10 cellular contexts compared by ENCODE assay signal in genomic region chr5:79878721-79879336, GRCh38.
DNase-seq lines count a peak whose midpoint lies in the region; ATAC-seq lines count a peak whose summit lies in the region.
"Had no signal": no experiment of that assay in that cellular context is flagged by ENCODE, and none has a peak within 500 bp of the region (broad histone marks: within the 10 kb centered on the region; RNA-seq: fewer than 3 reads in every experiment).

No MANE protein-coding gene starts in this region.

- peak; percentile 49 for ATAC-seq in activated CD8-positive, alpha-beta memory T cell treated with anti-CD3 and anti-CD28 coated beads, Interleukin-2, amount 10 ng/mL, durations not matched to agents 7 days and 5 days
- ATAC-seq in GM19351 (IDR thresholded peaks at IDR 0.05; ENCODE audit: unreplicated experiment): no peak

- DNase-seq in CD4-positive, alpha-beta memory T cell: peak in 3 of 5 donors; percentile 1 to 7 (median 7)
- DNase-seq in HuH-7.5 (ENCODE audit: low spot score) (peak; percentile 49), kidney tubule cell (ENCODE audit: low spot score) (peak; percentile 16), putamen (ENCODE audit: low spot score) (no peak), NK-92 (lab: John Stamatoyannopoulos, UW; ENCODE audit: unreplicated experiment) (no peak), NCI-H146 treated with DMSO at 0.1 percent for 48 hours (lab: John Stamatoyannopoulos, UW; ENCODE audit: unreplicated experiment) (no peak)
- DNase-seq in activated CD8-positive, alpha-beta memory T cell treated with anti-CD3 and anti-CD28 coated beads, Interleukin-2, amount 10 ng/mL, durations not matched to agents 7 days and 5 days: peak; percentile 55

- no peaks in the 10 kb centered on the region for H3K27me3 ChIP-seq in CD4-positive, alpha-beta memory T cell (ENCODE audit: insufficient read depth, low read length)

- H3K36me3 ChIP-seq in CD4-positive, alpha-beta memory T cell (ENCODE audit: insufficient read depth, low read length): no peaks in the 10 kb centered on the region
- H3K36me3 ChIP-seq: HAP-1, neutrophil had no signal

- no peaks in the 10 kb centered on the region for H3K9me3 ChIP-seq in CD4-positive, alpha-beta memory T cell (ENCODE audit: control insufficient read depth in 1 of 2, low read length in 2 of 2)
- H3K9me3 ChIP-seq: HAP-1, neutrophil had no signal

- H3K27ac ChIP-seq in CD4-positive, alpha-beta memory T cell (ENCODE audit: low read depth, low read length): no peak overlapping the region
- H3K27ac ChIP-seq: neutrophil had no signal

- no peaks in the 10 kb centered on the region for H3K4me1 Mint-ChIP-seq in CD4-positive, alpha-beta memory T cell
- peaks cover 2% of the 10 kb centered on the region for H3K4me1 Mint-ChIP-seq in activated CD8-positive, alpha-beta memory T cell treated with anti-CD3 and anti-CD28 coated beads, Interleukin-2, amount 10 ng/mL, durations not matched to agents 7 days and 5 days

- peaks cover 0 to 2% (median 0%) of the 10 kb centered on the region in 8 donors for H3K9me3 Mint-ChIP-seq in CD4-positive, alpha-beta memory T cell
- no peaks in the 10 kb centered on the region for H3K9me3 Mint-ChIP-seq in activated CD8-positive, alpha-beta memory T cell treated with anti-CD3 and anti-CD28 coated beads, Interleukin-2, amount 10 ng/mL, durations not matched to agents 7 days and 5 days (ENCODE audit: low read depth)

- peaks cover 0 to 2% of the 10 kb centered on the region in 2 donors for H3K27me3 Mint-ChIP-seq in CD4-positive, alpha-beta memory T cell
- peaks cover 9% of the 10 kb centered on the region for H3K27me3 Mint-ChIP-seq in activated CD8-positive, alpha-beta memory T cell treated with anti-CD3 and anti-CD28 coated beads, Interleukin-2, amount 10 ng/mL, durations not matched to agents 7 days and 5 days

- POLR2A ChIA-PET in CD4-positive, alpha-beta memory T cell (lab: Charles Lee; ENCODE audit: partially characterized antibody): no interaction called here

- H3K4me3 ChIP-seq in CD4-positive, alpha-beta memory T cell (ENCODE audit: low read length in 2 of 2): no peak overlapping the region
- H3K4me3 ChIP-seq: HAP-1 had no signal

- no peak overlapping the region for H3K27ac Mint-ChIP-seq in CD4-positive, alpha-beta memory T cell
- H3K27ac Mint-ChIP-seq in activated CD8-positive, alpha-beta memory T cell treated with anti-CD3 and anti-CD28 coated beads, Interleukin-2, amount 10 ng/mL, durations not matched to agents 7 days and 5 days: no peak overlapping the region

- no peaks in the 10 kb centered on the region for H3K4me1 ChIP-seq in CD4-positive, alpha-beta memory T cell (ENCODE audit: insufficient read depth, low read length)
- H3K4me1 ChIP-seq: HAP-1 had no signal

- H3K36me3 Mint-ChIP-seq in CD4-positive, alpha-beta memory T cell: no peaks in the 10 kb centered on the region
- H3K36me3 Mint-ChIP-seq in activated CD8-positive, alpha-beta memory T cell treated with anti-CD3 and anti-CD28 coated beads, Interleukin-2, amount 10 ng/mL, durations not matched to agents 7 days and 5 days: peaks cover 1% of the 10 kb centered on the region

- intact Hi-C loops in CD4-positive, alpha-beta memory T cell (cut with micrococcal nuclease): no loop called here

- no peak overlapping the region for H3K4me3 Mint-ChIP-seq in CD4-positive, alpha-beta memory T cell
- H3K4me3 Mint-ChIP-seq in activated CD8-positive, alpha-beta memory T cell treated with anti-CD3 and anti-CD28 coated beads, Interleukin-2, amount 10 ng/mL, durations not matched to agents 7 days and 5 days: no peak overlapping the region

- CTCF ChIA-PET in CD4-positive, alpha-beta memory T cell (lab: Charles Lee; ENCODE audit: partially characterized antibody): no interaction called here
- CTCF ChIA-PET in activated CD8-positive, alpha-beta memory T cell treated with anti-CD3 and anti-CD28 coated beads, Interleukin-2, amount 10 ng/mL, durations not matched to agents 7 days and 5 days (lab: Charles Lee): interaction anchor here (0.7 to 5.2 kb wide), 7 partner anchors 21 to 321 kb away, joined by 3 to 32 read pairs (median 3); no protein-coding TSS in a partner anchor

Comparison
In these comparisons a context has a peak if more than half of its experiments do, and no peak if none do; other contexts are left out.
1. DNase-seq: peak in CD4-positive, alpha-beta memory T cell (3 of 5), HuH-7.5 (single experiment), activated CD8-positive, alpha-beta memory T cell treated with anti-CD3 and anti-CD28 coated beads, Interleukin-2, amount 10 ng/mL, durations not matched to agents 7 days and 5 days (single experiment) and kidney tubule cell (single experiment); none in putamen (single experiment), NK-92 (single experiment) and NCI-H146 treated with DMSO at 0.1 percent for 48 hours (single experiment).